Comparison of ENCODE assay signal across 1 cellular context in the genomic region with DNA sequence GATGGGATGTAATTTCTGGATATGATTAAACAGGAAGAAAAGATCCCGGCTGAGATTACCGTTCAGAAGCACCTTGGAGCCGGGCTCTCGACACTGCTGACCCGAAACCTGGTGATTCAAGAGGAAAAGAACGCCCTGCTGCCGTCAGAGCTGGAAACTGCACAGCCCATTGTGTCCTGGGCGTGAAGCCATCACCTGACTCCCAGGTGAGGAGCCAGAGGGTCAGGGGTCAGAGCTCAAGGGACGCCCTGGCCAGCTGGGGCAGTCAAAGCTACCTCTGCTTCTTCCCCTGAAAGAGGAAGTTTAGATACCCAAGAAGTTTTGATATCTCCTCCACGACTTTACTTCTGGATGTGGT.
TF ChIP-seq lines count a peak whose summit lies in the region.

No MANE protein-coding gene starts in this region.

TF ChIP-seq in GM12878, 131 proteins besides CTCF, POLR2A, EP300 and RAD21 (continued from another document):
- no peak for TF ChIP-seq ZBTB40 (IDR thresholded peaks at IDR 0.05; ENCODE audit: borderline replicate concordance)
- peak; percentile 49 for TF ChIP-seq NR2C1 (IDR thresholded peaks at IDR 0.05)
- peak; percentile 29; the same call in 1 of the 2 replicates for TF ChIP-seq NR2F1 (conservative IDR thresholded peaks at IDR 0.05)
